ENCODE assay signal across 19 cellular contexts in the genomic region with DNA sequence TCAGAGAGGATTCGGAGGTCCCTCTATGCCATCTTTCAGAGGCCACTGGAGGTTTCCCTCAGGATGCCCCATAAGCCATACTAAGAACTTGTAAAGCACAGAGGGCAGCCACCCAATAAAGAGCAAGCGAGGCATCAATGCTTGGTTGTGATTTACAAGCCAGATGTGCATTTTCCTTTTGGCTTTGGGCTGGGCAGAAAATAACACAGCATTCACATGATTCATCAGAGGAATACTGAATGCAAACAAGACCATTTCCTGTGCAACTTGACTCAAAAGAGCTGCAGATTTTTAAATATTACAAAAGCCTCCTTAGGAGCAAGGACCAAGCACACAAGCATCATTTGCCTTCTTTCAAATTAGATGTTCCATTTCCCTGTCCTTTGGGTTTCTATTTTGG.
DNase-seq lines count a peak whose midpoint lies in the region; ATAC-seq, FAIRE-seq and TF ChIP-seq lines count a peak whose summit lies in the region.
"Had no signal": no experiment of that assay in that cellular context is flagged by ENCODE, and none has a peak within 500 bp of the region (broad histone marks: within the 10 kb centered on the region; RNA-seq: fewer than 3 reads in every experiment).

No MANE protein-coding gene starts in this region.

- no peaks in the 10 kb centered on the region for H3K27me3 Mint-ChIP-seq in MCF 10A (ENCODE audit: insufficient read depth, unreplicated experiment)
- no peaks in the 10 kb centered on the region for H3K27me3 Mint-ChIP-seq in effector memory CD8-positive, alpha-beta T cell
- H3K27me3 Mint-ChIP-seq: activated CD4-positive, alpha-beta memory T cell treated with anti-CD3 and anti-CD28 coated beads for 36 hours had no signal

- no peaks in the 10 kb centered on the region for H3K36me3 Mint-ChIP-seq in MCF 10A (ENCODE audit: insufficient read depth, unreplicated experiment)
- H3K36me3 Mint-ChIP-seq in effector memory CD8-positive, alpha-beta T cell (ENCODE audit: insufficient read depth) = no peaks in the 10 kb centered on the region
- H3K36me3 Mint-ChIP-seq: activated CD4-positive, alpha-beta memory T cell treated with anti-CD3 and anti-CD28 coated beads for 36 hours had no signal

- ATAC-seq in effector memory CD8-positive, alpha-beta T cell (replicated peaks) = no peak
- ATAC-seq in GM21390 (IDR thresholded peaks at IDR 0.05; ENCODE audit: unreplicated experiment) = no peak
- ATAC-seq: lower lobe of right lung had no signal

- H3K4me1 ChIP-seq in breast epithelium = no peaks in the 10 kb centered on the region
- H3K4me1 ChIP-seq: lower lobe of right lung, stomach had no signal

- H3K4me1 Mint-ChIP-seq in MCF 10A (ENCODE audit: insufficient read depth, unreplicated experiment) = peaks cover 14% of the 10 kb centered on the region
- H3K4me1 Mint-ChIP-seq in effector memory CD8-positive, alpha-beta T cell (ENCODE audit: low read depth in 2 of 2) = no peaks in the 10 kb centered on the region

- no peak for TF ChIP-seq POLR2A in breast epithelium (IDR thresholded peaks at IDR 0.05)
- TF ChIP-seq POLR2A in GM12892 (IDR thresholded peaks at IDR 0.05; ENCODE audit: low read depth, low read length) = no peak

- intact Hi-C loops in MCF 10A (cut with micrococcal nuclease) (no loop called here), breast epithelium (cut with DNase I; ENCODE audit: low total_unique reads) (no loop called here)

- DNase-seq in MCF 10A (ENCODE audit: unreplicated experiment) = peak; percentile 35
- DNase-seq in breast epithelium (ENCODE audit: low spot score in 2 of 2) = no peak
- peak; percentile 78 for DNase-seq in bronchial epithelial cell (ENCODE audit: low read depth)
- DNase-seq in inferior parietal cortex (ENCODE audit: extremely low spot score) = peak; percentile 38
- no peak for DNase-seq in effector memory CD8-positive, alpha-beta T cell
- DNase-seq in RKO (ENCODE audit: low spot score) = no peak
- DNase-seq in GM12892 (ENCODE audit: insufficient read length) = no peak
- DNase-seq: 8988T; activated CD4-positive, alpha-beta memory T cell treated with anti-CD3 and anti-CD28 coated beads for 36 hours; activated naive CD4-positive, alpha-beta T cell treated with Interleukin-2 at 50 U/mL for 16 hours; DND-41; heart right ventricle; lower lobe of right lung; NCI-H2081 treated with DMSO at 0.1 percent for 48 hours; ovary; stomach had no signal

- H3K4me3 Mint-ChIP-seq in MCF 10A (ENCODE audit: unreplicated experiment) = no peak overlapping the region
- no peak overlapping the region for H3K4me3 Mint-ChIP-seq in effector memory CD8-positive, alpha-beta T cell
- H3K4me3 Mint-ChIP-seq: activated CD4-positive, alpha-beta memory T cell treated with anti-CD3 and anti-CD28 coated beads for 36 hours had no signal

- no peaks in the 10 kb centered on the region for H3K9me3 ChIP-seq in breast epithelium
- H3K9me3 ChIP-seq: heart right ventricle, lower lobe of right lung, ovary, stomach had no signal

- H3K9me3 Mint-ChIP-seq in MCF 10A (ENCODE audit: unreplicated experiment) = peaks cover 7% of the 10 kb centered on the region
- H3K9me3 Mint-ChIP-seq in effector memory CD8-positive, alpha-beta T cell = peaks cover 5 to 8% of the 10 kb centered on the region in 2 donors

- TF ChIP-seq CTCF in MCF 10A (IDR thresholded peaks at IDR 0.05; ENCODE audit: unreplicated experiment) (no peak), breast epithelium (IDR thresholded peaks at IDR 0.05) (no peak), bronchial epithelial cell (IDR thresholded peaks at IDR 0.05; ENCODE audit: insufficient read depth, low read length, severe bottlenecking) (no peak)

- no peak for FAIRE-seq in bronchial epithelial cell (lab: Jason Lieb, UNC)
- no peak for FAIRE-seq in GM12892 (lab: Jason Lieb, UNC)
- FAIRE-seq: colon had no signal

- no peak overlapping the region for H3K27ac Mint-ChIP-seq in MCF 10A (ENCODE audit: low read depth, unreplicated experiment)
- H3K27ac Mint-ChIP-seq in effector memory CD8-positive, alpha-beta T cell = no peak overlapping the region
- H3K27ac Mint-ChIP-seq: activated CD4-positive, alpha-beta memory T cell treated with anti-CD3 and anti-CD28 coated beads for 36 hours had no signal

- no peaks in the 10 kb centered on the region for H3K27me3 ChIP-seq in breast epithelium
- H3K27me3 ChIP-seq in bronchial epithelial cell (ENCODE audit: control insufficient read depth, insufficient read depth, low read length) = no peaks in the 10 kb centered on the region
- H3K27me3 ChIP-seq: heart right ventricle, ovary, stomach had no signal

- H3K4me3 ChIP-seq in breast epithelium (no peak overlapping the region), bronchial epithelial cell (ENCODE audit: low read depth, low read length) (no peak overlapping the region)
- H3K4me3 ChIP-seq: heart right ventricle, lower lobe of right lung, ovary, stomach had no signal

- POLR2A ChIA-PET in MCF 10A (lab: Yijun Ruan, JAX) = no interaction called here

- H3K36me3 ChIP-seq in breast epithelium (no peaks in the 10 kb centered on the region), bronchial epithelial cell (ENCODE audit: control insufficient read depth, insufficient read depth, low read length) (no peaks in the 10 kb centered on the region)
- H3K36me3 ChIP-seq: heart right ventricle, lower lobe of right lung, ovary, stomach had no signal

- no TSS peak for BruUV-seq in MCF 10A (replicated peaks; lab: Mats Ljungman, UMichigan)

- CTCF ChIA-PET in MCF 10A (lab: Yijun Ruan, JAX) = interaction anchor here (0.8 kb wide), 1 partner anchor 28 kb away, joined by 3 read pairs; no protein-coding TSS in a partner anchor

- no peak overlapping the region for H3K27ac ChIP-seq in breast epithelium
- H3K27ac ChIP-seq: KMS-11, lower lobe of right lung, ovary had no signal

Comparison
In these comparisons a context has a peak if more than half of its experiments do, and no peak if none do; other contexts are left out.
1. DNase-seq: peak in MCF 10A (single experiment), bronchial epithelial cell (single experiment) and inferior parietal cortex (single experiment); none in breast epithelium (0 of 2), effector memory CD8-positive, alpha-beta T cell (0 of 3), RKO (single experiment) and GM12892 (single experiment).